Comparison of ENCODE assay signal across 17 cellular contexts in genomic region chr1:89602871-89603404, GRCh38. TPM values are rescaled to one million over a fixed set of nuclear protein-coding genes. Genes with fewer than 3 reads are reported as not detected.
A peak's percentile ranks its signal among the peaks of the same experiment; 100 is the strongest.
DNase-seq lines count a peak whose midpoint lies in the region; ATAC-seq lines count a peak whose summit lies in the region.
"Had no signal": no experiment of that assay in that cellular context is flagged by ENCODE, and none has a peak within 500 bp of the region (broad histone marks: within the 10 kb centered on the region; RNA-seq: fewer than 3 reads in every experiment).

No MANE protein-coding gene starts in this region.

- ATAC-seq in HG02571 (IDR thresholded peaks at IDR 0.05; ENCODE audit: unreplicated experiment) = no peak
- ATAC-seq: right cardiac atrium had no signal

- 73% methylated on average over 5 of the region's 6 CpGs for WGBS in mesenchymal stem cell

- peak overlapping the region; percentile 5 for H3K4me3 Mint-ChIP-seq in T-helper 1 cell treated with Interleukin-12 subunit alpha and Interleukin-12 subunit beta and Interleukin-4 antibody, amounts not matched to agents 30 μg/mL and 1 μg/mL, for 36 hours
- H3K4me3 Mint-ChIP-seq in CD4-positive, alpha-beta memory T cell = peak overlapping the region in 7 of 8 donors; percentile 40 to 77 (median 64)
- H3K4me3 Mint-ChIP-seq in activated T-helper 1 cell treated with anti-CD3 and anti-CD28 coated beads, Interleukin-12 subunit alpha, Interleukin-12 subunit beta, Interleukin-2, Interleukin-4 antibody, amounts not matched to agents 30 ng/mL and 10 ng/mL and 1 ng/mL, durations not matched to agents 14 hours and 24 hours and 36 hours = peak overlapping the region; percentile 56
- H3K4me3 Mint-ChIP-seq: B cell had no signal

- H3K36me3 Mint-ChIP-seq in T-helper 1 cell treated with Interleukin-12 subunit alpha and Interleukin-12 subunit beta and Interleukin-4 antibody, amounts not matched to agents 30 μg/mL and 1 μg/mL, for 36 hours (ENCODE audit: low read depth) = peaks cover 16% of the 10 kb centered on the region
- H3K36me3 Mint-ChIP-seq in CD4-positive, alpha-beta memory T cell = peaks cover 2 to 4% of the 10 kb centered on the region in 2 donors
- H3K36me3 Mint-ChIP-seq in activated T-helper 1 cell treated with anti-CD3 and anti-CD28 coated beads, Interleukin-12 subunit alpha, Interleukin-12 subunit beta, Interleukin-2, Interleukin-4 antibody, amounts not matched to agents 30 ng/mL and 10 ng/mL and 1 ng/mL, durations not matched to agents 14 hours and 24 hours and 36 hours (ENCODE audit: low read depth) = peaks cover 39% of the 10 kb centered on the region

- POLR2A ChIA-PET in CD4-positive, alpha-beta memory T cell (lab: Charles Lee; ENCODE audit: partially characterized antibody) = interaction anchor here (0.8 to 15.5 kb wide), 8 partner anchors 7 to 160 kb away, joined by 3 to 813 read pairs (median 10); partner anchors contain the start of genes LRRC8B and LRRC8C

- no peak overlapping the region for H2BK12ac ChIP-seq in mesenchymal stem cell (ENCODE audit: low read length in 2 of 2)

- no peak overlapping the region for H3K23ac ChIP-seq in mesenchymal stem cell (ENCODE audit: low read length in 2 of 2)

- no peak overlapping the region for H3K4me3 ChIP-seq in CD4-positive, alpha-beta memory T cell (ENCODE audit: low read length in 2 of 2)
- no peak overlapping the region for H3K4me3 ChIP-seq in mesenchymal stem cell (ENCODE audit: insufficient read depth in 1 of 2, low read depth in 1 of 2, low read length in 2 of 2)
- H3K4me3 ChIP-seq: ascending aorta had no signal

- CTCF ChIA-PET in CD4-positive, alpha-beta memory T cell (lab: Charles Lee; ENCODE audit: partially characterized antibody) = interaction anchor here (0.8 to 21.3 kb wide), 10 partner anchors 9 to 157 kb away, joined by 3 to 688 read pairs (median 9); partner anchors contain the start of gene LRRC8C

- H3K4me2 ChIP-seq in mesenchymal stem cell (ENCODE audit: low read length, poor library complexity, severe bottlenecking) = no peak overlapping the region

- peaks cover 85% of the 10 kb centered on the region for H3K4me1 ChIP-seq in CD4-positive, alpha-beta memory T cell (ENCODE audit: insufficient read depth, low read length)
- H3K4me1 ChIP-seq in mesenchymal stem cell (ENCODE audit: control insufficient read depth, insufficient read depth, low read depth, low read length) = peaks cover 6% of the 10 kb centered on the region
- H3K4me1 ChIP-seq: ascending aorta had no signal

- H3K18ac ChIP-seq in mesenchymal stem cell (ENCODE audit: low read depth in 1 of 2, low read length in 2 of 2) = peak overlapping the region in 1 of 2 experiments; percentile 21

- no peaks in the 10 kb centered on the region for H3K27me3 ChIP-seq in CD4-positive, alpha-beta memory T cell (ENCODE audit: insufficient read depth, low read length)
- peaks cover 0 to 9% of the 10 kb centered on the region in 2 experiments for H3K27me3 ChIP-seq in mesenchymal stem cell (ENCODE audit: control insufficient read depth in 1 of 2, insufficient read depth in 1 of 2, low read length in 2 of 2)
- H3K27me3 ChIP-seq: ascending aorta had no signal

- H2BK120ac ChIP-seq in mesenchymal stem cell (ENCODE audit: low read depth, low read length) = no peak overlapping the region

- H2AFZ ChIP-seq in mesenchymal stem cell (ENCODE audit: low read depth, low read length) = no peak overlapping the region

- H3K27ac Mint-ChIP-seq in T-helper 1 cell treated with Interleukin-12 subunit alpha and Interleukin-12 subunit beta and Interleukin-4 antibody, amounts not matched to agents 30 μg/mL and 1 μg/mL, for 36 hours = peak overlapping the region; percentile 82
- H3K27ac Mint-ChIP-seq in CD4-positive, alpha-beta memory T cell = peak overlapping the region; percentile 93 to 99 (median 98)
- peak overlapping the region; percentile 99 for H3K27ac Mint-ChIP-seq in activated T-helper 1 cell treated with anti-CD3 and anti-CD28 coated beads, Interleukin-12 subunit alpha, Interleukin-12 subunit beta, Interleukin-2, Interleukin-4 antibody, amounts not matched to agents 30 ng/mL and 10 ng/mL and 1 ng/mL, durations not matched to agents 14 hours and 24 hours and 36 hours
- H3K27ac Mint-ChIP-seq: B cell had no signal

- H3K14ac ChIP-seq in mesenchymal stem cell (ENCODE audit: low read length in 2 of 2) = no peak overlapping the region

- no peaks in the 10 kb centered on the region for H3K36me3 ChIP-seq in CD4-positive, alpha-beta memory T cell (ENCODE audit: insufficient read depth, low read length)
- H3K36me3 ChIP-seq in mesenchymal stem cell (ENCODE audit: control insufficient read depth in 1 of 2, insufficient read depth in 2 of 2, low read depth in 1 of 2, low read length in 2 of 2) = no peaks in the 10 kb centered on the region
- H3K36me3 ChIP-seq: ascending aorta had no signal

- H3K4ac ChIP-seq in mesenchymal stem cell (ENCODE audit: low read depth in 1 of 2, low read length in 2 of 2) = no peak overlapping the region

- no peak overlapping the region for H4K91ac ChIP-seq in mesenchymal stem cell (ENCODE audit: low read length)

- peak overlapping the region; percentile 84 for H3K27ac ChIP-seq in CD4-positive, alpha-beta memory T cell (ENCODE audit: low read depth, low read length)
- no peak overlapping the region for H3K27ac ChIP-seq in mesenchymal stem cell (ENCODE audit: low read length, poor library complexity, severe bottlenecking)
- H3K27ac ChIP-seq: 22Rv1, ascending aorta had no signal

- H2BK5ac ChIP-seq in mesenchymal stem cell (ENCODE audit: low read depth, low read length, poor library complexity, severe bottlenecking) = no peak overlapping the region

- intact Hi-C loops in CD4-positive, alpha-beta memory T cell (cut with micrococcal nuclease) = loop anchor here (10.0 kb wide), 2 partner anchors 328 to 392 kb away; partner anchors contain the start of genes GBP5 and ZNF326
- intact Hi-C loops in activated T-helper 1 cell treated with anti-CD3 and anti-CD28 coated beads, Interleukin-12 subunit alpha, Interleukin-12 subunit beta, Interleukin-2, Interleukin-4 antibody, amounts not matched to agents 30 ng/mL and 10 ng/mL and 1 ng/mL, durations not matched to agents 14 hours and 24 hours and 36 hours (cut with micrococcal nuclease) = loop anchor here (1.0 to 5.0 kb wide), 6 partner anchors 8 to 556 kb away; partner anchors contain the start of gene LRRC8B

- no peak for DNase-seq in T-helper 1 cell
- DNase-seq in CD4-positive, alpha-beta memory T cell = peak in 1 of 5 donors; percentile 43
- no peak for DNase-seq in activated T-helper 1 cell treated with anti-CD3 and anti-CD28 coated beads, Interleukin-12 subunit alpha, Interleukin-12 subunit beta, Interleukin-2, Interleukin-4 antibody, amounts not matched to agents 30 ng/mL and 10 ng/mL and 1 ng/mL, durations not matched to agents 14 hours and 24 hours and 36 hours (ENCODE audit: low spot score)
- DNase-seq in mesenchymal stem cell = no peak
- DNase-seq in foreskin melanocyte = no peak
- no peak for DNase-seq in putamen (ENCODE audit: low spot score)
- DNase-seq: GF-D8, left colon, MM.1S, NCI-H1694, right cardiac atrium, SK-N-SH had no signal

- H3K9me3 ChIP-seq in CD4-positive, alpha-beta memory T cell (ENCODE audit: control insufficient read depth in 1 of 2, low read length in 2 of 2) = no peaks in the 10 kb centered on the region
- H3K9me3 ChIP-seq in mesenchymal stem cell (ENCODE audit: control insufficient read depth, low read length) = no peaks in the 10 kb centered on the region
- H3K9me3 ChIP-seq: ascending aorta, SK-N-SH had no signal

- no peak overlapping the region for H2BK15ac ChIP-seq in mesenchymal stem cell (ENCODE audit: low read depth, poor library complexity, severe bottlenecking)

- no peaks in the 10 kb centered on the region for H3K9me3 Mint-ChIP-seq in T-helper 1 cell treated with Interleukin-12 subunit alpha and Interleukin-12 subunit beta and Interleukin-4 antibody, amounts not matched to agents 30 μg/mL and 1 μg/mL, for 36 hours
- H3K9me3 Mint-ChIP-seq in CD4-positive, alpha-beta memory T cell = peaks cover 0 to 2% (median 0%) of the 10 kb centered on the region in 8 donors
- H3K9me3 Mint-ChIP-seq in activated T-helper 1 cell treated with anti-CD3 and anti-CD28 coated beads, Interleukin-12 subunit alpha, Interleukin-12 subunit beta, Interleukin-2, Interleukin-4 antibody, amounts not matched to agents 30 ng/mL and 10 ng/mL and 1 ng/mL, durations not matched to agents 14 hours and 24 hours and 36 hours = no peaks in the 10 kb centered on the region

- peak overlapping the region; percentile 37 for H3K9ac ChIP-seq in mesenchymal stem cell (ENCODE audit: low read length)
- H3K9ac ChIP-seq: SK-N-SH had no signal

- H3K79me1 ChIP-seq in mesenchymal stem cell (replicated peaks; ENCODE audit: low read length, poor library complexity, severe bottlenecking) = no peaks in the 10 kb centered on the region

- no peak overlapping the region for H2AK5ac ChIP-seq in mesenchymal stem cell (ENCODE audit: low read length, severe bottlenecking)

- H3K27me3 Mint-ChIP-seq in T-helper 1 cell treated with Interleukin-12 subunit alpha and Interleukin-12 subunit beta and Interleukin-4 antibody, amounts not matched to agents 30 μg/mL and 1 μg/mL, for 36 hours (ENCODE audit: low read depth) = no peaks in the 10 kb centered on the region
- no peaks in the 10 kb centered on the region for H3K27me3 Mint-ChIP-seq in CD4-positive, alpha-beta memory T cell
- H3K27me3 Mint-ChIP-seq in activated T-helper 1 cell treated with anti-CD3 and anti-CD28 coated beads, Interleukin-12 subunit alpha, Interleukin-12 subunit beta, Interleukin-2, Interleukin-4 antibody, amounts not matched to agents 30 ng/mL and 10 ng/mL and 1 ng/mL, durations not matched to agents 14 hours and 24 hours and 36 hours (ENCODE audit: insufficient read depth) = no peaks in the 10 kb centered on the region
- H3K27me3 Mint-ChIP-seq: B cell had no signal

- peaks cover 83% of the 10 kb centered on the region for H3K4me1 Mint-ChIP-seq in T-helper 1 cell treated with Interleukin-12 subunit alpha and Interleukin-12 subunit beta and Interleukin-4 antibody, amounts not matched to agents 30 μg/mL and 1 μg/mL, for 36 hours (ENCODE audit: low read depth)
- peaks cover 71 to 97% (median 89%) of the 10 kb centered on the region in 4 donors for H3K4me1 Mint-ChIP-seq in CD4-positive, alpha-beta memory T cell
- H3K4me1 Mint-ChIP-seq in activated T-helper 1 cell treated with anti-CD3 and anti-CD28 coated beads, Interleukin-12 subunit alpha, Interleukin-12 subunit beta, Interleukin-2, Interleukin-4 antibody, amounts not matched to agents 30 ng/mL and 10 ng/mL and 1 ng/mL, durations not matched to agents 14 hours and 24 hours and 36 hours (ENCODE audit: low read depth) = peaks cover 97% of the 10 kb centered on the region

- H4K8ac ChIP-seq in mesenchymal stem cell (ENCODE audit: low read length) = no peak overlapping the region

RNA-seq across cellular contexts. Expression of gene LRRC8C, which starts 30.0 kb away (rescaled TPM):
- 10 to 100 TPM; 56.7 to 57.1 TPM for total RNA-seq in CD4-positive, alpha-beta memory T cell
- 10 to 100 TPM; 21.2 to 30.1 TPM for polyA plus RNA-seq in CD4-positive, alpha-beta memory T cell
- 64.3 and 66.1 TPM in 2 replicates for total RNA-seq in activated T-helper 1 cell treated with anti-CD3 and anti-CD28 coated beads, Interleukin-12 subunit alpha, Interleukin-12 subunit beta, Interleukin-2, Interleukin-4 antibody, amounts not matched to agents 30 ng/mL and 10 ng/mL and 1 ng/mL, durations not matched to agents 14 hours and 24 hours and 36 hours
- polyA plus RNA-seq in mesenchymal stem cell (2013, experiment 1 of 2) = 11.7 TPM
- polyA plus RNA-seq in mesenchymal stem cell (2013, experiment 2 of 2) = 12.3 TPM

Comparison
In these comparisons a context has a peak if more than half of its experiments do, and no peak if none do; other contexts are left out.
1. H3K4me3 Mint-ChIP-seq: peak in every context shown above with its lines; median percentile 64 in CD4-positive, alpha-beta memory T cell; 56 in activated T-helper 1 cell treated with anti-CD3 and anti-CD28 coated beads, Interleukin-12 subunit alpha, Interleukin-12 subunit beta, Interleukin-2, Interleukin-4 antibody, amounts not matched to agents 30 ng/mL and 10 ng/mL and 1 ng/mL, durations not matched to agents 14 hours and 24 hours and 36 hours; 5 in T-helper 1 cell treated with Interleukin-12 subunit alpha and Interleukin-12 subunit beta and Interleukin-4 antibody, amounts not matched to agents 30 μg/mL and 1 μg/mL, for 36 hours.